ENCODE assay signal across 1 cellular context in the genomic region with DNA sequence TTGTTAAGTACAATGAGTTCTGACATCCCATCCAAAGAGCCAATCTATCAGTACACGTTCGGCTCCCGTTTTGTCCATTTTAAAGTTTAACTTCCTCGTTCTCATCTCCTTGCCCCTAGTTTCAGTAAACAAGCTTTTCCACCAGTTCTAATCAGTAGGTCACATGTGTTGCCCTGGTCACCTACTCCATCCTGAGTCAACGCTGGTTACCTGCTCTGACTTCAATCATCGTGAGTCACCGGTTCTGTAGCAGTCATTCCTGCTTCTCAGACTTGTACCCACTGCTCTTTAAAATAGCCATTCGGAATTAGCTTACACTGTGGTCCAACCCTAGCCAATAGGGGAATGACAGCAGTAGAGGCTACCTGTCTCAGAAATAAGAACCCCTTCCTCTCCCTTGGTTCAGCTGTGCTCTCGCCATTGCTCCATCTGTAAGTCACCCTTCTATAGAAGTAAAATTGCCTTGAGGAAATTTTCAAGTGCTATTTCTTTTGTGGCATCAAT.
TF ChIP-seq lines count a peak whose summit lies in the region.

No MANE protein-coding gene starts in this region.

TF ChIP-seq in HepG2, 621 proteins besides CTCF, POLR2A, EP300 and RAD21 (continued from another document and continues in another):
- TF ChIP-seq, protein P1, sequence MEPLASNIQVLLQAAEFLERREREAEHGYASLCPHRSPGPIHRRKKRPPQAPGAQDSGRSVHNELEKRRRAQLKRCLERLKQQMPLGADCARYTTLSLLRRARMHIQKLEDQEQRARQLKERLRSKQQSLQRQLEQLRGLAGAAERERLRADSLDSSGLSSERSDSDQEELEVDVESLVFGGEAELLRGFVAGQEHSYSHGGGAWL (CRISPR knock-in tag; IDR thresholded peaks at IDR 0.05), result no peak
- TF ChIP-seq NFE2L2 (IDR thresholded peaks at IDR 0.05; ENCODE audit: low read length) (peak; percentile 89), ZBTB38 (CRISPR knock-in tag; IDR thresholded peaks at IDR 0.05) (no peak), SMC3 (IDR thresholded peaks at IDR 0.05; ENCODE audit: low read length) (no peak; the same call in 1 of the 2 replicates), HMG20A (CRISPR knock-in tag; IDR thresholded peaks at IDR 0.05; ENCODE audit: borderline replicate concordance) (peak; percentile 85; the same call in 1 of the 2 replicates), TAF1 (CRISPR knock-in tag; IDR thresholded peaks at IDR 0.05) (peak; percentile 44; the same call in 1 of the 2 replicates), TBX3 (IDR thresholded peaks at IDR 0.05; ENCODE audit: borderline replicate concordance) (peak; percentile 55; the same call in 1 of the 2 replicates), KDM6A (CRISPR knock-in tag; IDR thresholded peaks at IDR 0.05; ENCODE audit: low read depth) (peak; percentile 56), MXI1 (IDR thresholded peaks at IDR 0.05; ENCODE audit: borderline replicate concordance, low read depth, low read length) (peak; percentile 86; the same call in 2 of the 3 replicates), NAIF1 (CRISPR knock-in tag; IDR thresholded peaks at IDR 0.05; ENCODE audit: borderline replicate concordance) (peak; percentile 11; the same call in 1 of the 2 replicates), ZNF652 (CRISPR knock-in tag; IDR thresholded peaks at IDR 0.05; ENCODE audit: borderline replicate concordance, low read depth) (no peak; the same call in 1 of the 2 replicates), GATA4 (IDR thresholded peaks at IDR 0.05; ENCODE audit: borderline replicate concordance, low read depth) (peak; percentile 62; the same call in 1 of the 2 replicates), HDAC6 (IDR thresholded peaks at IDR 0.05; ENCODE audit: low read depth, low read length) (no peak), SATB2 (CRISPR knock-in tag; IDR thresholded peaks at IDR 0.05) (0 out of 2 replicates have a peak, but pooled peaks have one; percentile 51), ELF1 (CRISPR knock-in tag; IDR thresholded peaks at IDR 0.05) (peak; percentile 75), FOXP1 (IDR thresholded peaks at IDR 0.05) (peak; percentile 73), FOXP1 (CRISPR knock-in tag; IDR thresholded peaks at IDR 0.05) (peak; percentile 85), SNRNP70 (IDR thresholded peaks at IDR 0.05; ENCODE audit: low read depth, low read length) (no peak), ZMAT3 (CRISPR knock-in tag; conservative IDR thresholded peaks at IDR 0.05) (no peak), CHCHD3 (CRISPR knock-in tag; IDR thresholded peaks at IDR 0.05) (no peak), ZNF143 (CRISPR knock-in tag; IDR thresholded peaks at IDR 0.05) (no peak), NCOA2 (CRISPR knock-in tag; IDR thresholded peaks at IDR 0.05) (peak; percentile 82), MAFF (IDR thresholded peaks at IDR 0.05; ENCODE audit: low read depth, low read length) (peak; percentile 54), RARA (CRISPR knock-in tag; IDR thresholded peaks at IDR 0.05) (peak; percentile 91), ZNF792 (CRISPR knock-in tag; IDR thresholded peaks at IDR 0.05) (peak; percentile 70; the same call in 1 of the 2 replicates), ZNF335 (CRISPR knock-in tag; IDR thresholded peaks at IDR 0.05) (peak; percentile 41; the same call in 1 of the 2 replicates), MTF1 (CRISPR knock-in tag; IDR thresholded peaks at IDR 0.05) (no peak), KLF11 (CRISPR knock-in tag; IDR thresholded peaks at IDR 0.05) (peak; percentile 75), KAT2B (IDR thresholded peaks at IDR 0.05; ENCODE audit: borderline replicate concordance, low read depth, low read length) (no peak)
- TF ChIP-seq, protein P2, sequence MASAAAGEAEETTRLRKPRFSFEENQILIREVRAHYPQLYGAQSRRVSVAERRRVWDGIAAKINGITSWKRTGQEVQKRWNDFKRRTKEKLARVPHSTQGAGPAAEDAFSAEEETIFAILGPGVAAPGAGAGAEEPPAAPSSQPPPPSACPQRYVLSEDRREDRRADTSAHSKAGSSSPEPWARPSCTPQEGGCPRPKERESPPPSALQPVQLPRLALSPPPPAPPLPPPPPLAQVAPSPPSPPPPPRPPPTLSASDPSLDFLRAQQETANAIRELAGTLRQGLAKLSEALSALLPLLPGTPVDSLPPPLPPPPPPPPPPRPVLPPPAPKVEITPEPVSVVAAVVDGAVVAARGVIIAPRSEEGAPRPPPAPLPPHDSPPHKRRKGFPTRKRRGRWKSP (CRISPR knock-in tag; IDR thresholded peaks at IDR 0.05), result peak; percentile 53; the same call in 1 of the 2 replicates
- TF ChIP-seq, protein P3, sequence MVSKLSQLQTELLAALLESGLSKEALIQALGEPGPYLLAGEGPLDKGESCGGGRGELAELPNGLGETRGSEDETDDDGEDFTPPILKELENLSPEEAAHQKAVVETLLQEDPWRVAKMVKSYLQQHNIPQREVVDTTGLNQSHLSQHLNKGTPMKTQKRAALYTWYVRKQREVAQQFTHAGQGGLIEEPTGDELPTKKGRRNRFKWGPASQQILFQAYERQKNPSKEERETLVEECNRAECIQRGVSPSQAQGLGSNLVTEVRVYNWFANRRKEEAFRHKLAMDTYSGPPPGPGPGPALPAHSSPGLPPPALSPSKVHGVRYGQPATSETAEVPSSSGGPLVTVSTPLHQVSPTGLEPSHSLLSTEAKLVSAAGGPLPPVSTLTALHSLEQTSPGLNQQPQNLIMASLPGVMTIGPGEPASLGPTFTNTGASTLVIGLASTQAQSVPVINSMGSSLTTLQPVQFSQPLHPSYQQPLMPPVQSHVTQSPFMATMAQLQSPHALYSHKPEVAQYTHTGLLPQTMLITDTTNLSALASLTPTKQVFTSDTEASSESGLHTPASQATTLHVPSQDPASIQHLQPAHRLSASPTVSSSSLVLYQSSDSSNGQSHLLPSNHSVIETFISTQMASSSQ (IDR thresholded peaks at IDR 0.05; ENCODE audit: low read depth), result peak; percentile 88
- TF ChIP-seq, protein P3 (CRISPR knock-in tag; IDR thresholded peaks at IDR 0.05; ENCODE audit: borderline replicate concordance), result peak; percentile 70; the same call in 1 of the 2 replicates
- TF ChIP-seq, protein P4, sequence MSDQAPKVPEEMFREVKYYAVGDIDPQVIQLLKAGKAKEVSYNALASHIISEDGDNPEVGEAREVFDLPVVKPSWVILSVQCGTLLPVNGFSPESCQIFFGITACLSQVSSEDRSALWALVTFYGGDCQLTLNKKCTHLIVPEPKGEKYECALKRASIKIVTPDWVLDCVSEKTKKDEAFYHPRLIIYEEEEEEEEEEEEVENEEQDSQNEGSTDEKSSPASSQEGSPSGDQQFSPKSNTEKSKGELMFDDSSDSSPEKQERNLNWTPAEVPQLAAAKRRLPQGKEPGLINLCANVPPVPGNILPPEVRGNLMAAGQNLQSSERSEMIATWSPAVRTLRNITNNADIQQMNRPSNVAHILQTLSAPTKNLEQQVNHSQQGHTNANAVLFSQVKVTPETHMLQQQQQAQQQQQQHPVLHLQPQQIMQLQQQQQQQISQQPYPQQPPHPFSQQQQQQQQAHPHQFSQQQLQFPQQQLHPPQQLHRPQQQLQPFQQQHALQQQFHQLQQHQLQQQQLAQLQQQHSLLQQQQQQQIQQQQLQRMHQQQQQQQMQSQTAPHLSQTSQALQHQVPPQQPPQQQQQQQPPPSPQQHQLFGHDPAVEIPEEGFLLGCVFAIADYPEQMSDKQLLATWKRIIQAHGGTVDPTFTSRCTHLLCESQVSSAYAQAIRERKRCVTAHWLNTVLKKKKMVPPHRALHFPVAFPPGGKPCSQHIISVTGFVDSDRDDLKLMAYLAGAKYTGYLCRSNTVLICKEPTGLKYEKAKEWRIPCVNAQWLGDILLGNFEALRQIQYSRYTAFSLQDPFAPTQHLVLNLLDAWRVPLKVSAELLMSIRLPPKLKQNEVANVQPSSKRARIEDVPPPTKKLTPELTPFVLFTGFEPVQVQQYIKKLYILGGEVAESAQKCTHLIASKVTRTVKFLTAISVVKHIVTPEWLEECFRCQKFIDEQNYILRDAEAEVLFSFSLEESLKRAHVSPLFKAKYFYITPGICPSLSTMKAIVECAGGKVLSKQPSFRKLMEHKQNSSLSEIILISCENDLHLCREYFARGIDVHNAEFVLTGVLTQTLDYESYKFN (CRISPR knock-in tag; conservative IDR thresholded peaks at IDR 0.05), result peak; percentile 84
- TF ChIP-seq, protein P5, sequence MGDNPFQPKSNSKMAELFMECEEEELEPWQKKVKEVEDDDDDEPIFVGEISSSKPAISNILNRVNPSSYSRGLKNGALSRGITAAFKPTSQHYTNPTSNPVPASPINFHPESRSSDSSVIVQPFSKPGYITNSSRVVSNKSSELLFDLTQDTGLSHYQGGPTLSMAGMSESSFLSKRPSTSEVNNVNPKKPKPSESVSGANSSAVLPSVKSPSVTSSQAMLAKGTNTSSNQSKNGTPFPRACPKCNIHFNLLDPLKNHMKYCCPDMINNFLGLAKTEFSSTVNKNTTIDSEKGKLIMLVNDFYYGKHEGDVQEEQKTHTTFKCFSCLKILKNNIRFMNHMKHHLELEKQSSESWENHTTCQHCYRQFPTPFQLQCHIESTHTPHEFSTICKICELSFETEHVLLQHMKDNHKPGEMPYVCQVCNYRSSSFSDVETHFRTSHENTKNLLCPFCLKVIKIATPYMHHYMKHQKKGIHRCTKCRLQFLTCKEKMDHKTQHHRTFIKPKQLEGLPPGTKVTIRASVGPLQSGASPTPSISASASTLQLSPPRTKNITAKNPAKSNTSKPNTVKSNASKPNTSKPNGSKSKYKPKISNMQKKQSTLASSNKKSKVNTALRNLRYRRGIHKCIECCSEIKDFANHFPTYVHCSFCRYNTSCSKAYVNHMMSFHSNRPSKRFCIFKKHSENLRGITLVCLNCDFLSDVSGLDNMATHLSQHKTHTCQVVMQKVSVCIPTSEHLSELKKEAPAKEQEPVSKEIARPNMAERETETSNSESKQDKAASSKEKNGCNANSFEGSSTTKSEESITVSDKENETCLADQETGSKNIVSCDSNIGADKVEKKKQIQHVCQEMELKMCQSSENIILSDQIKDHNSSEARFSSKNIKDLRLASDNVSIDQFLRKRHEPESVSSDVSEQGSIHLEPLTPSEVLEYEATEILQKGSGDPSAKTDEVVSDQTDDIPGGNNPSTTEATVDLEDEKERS (CRISPR knock-in tag; IDR thresholded peaks at IDR 0.05), result peak; percentile 7; the same call in 1 of the 2 replicates
- TF ChIP-seq, protein P6, sequence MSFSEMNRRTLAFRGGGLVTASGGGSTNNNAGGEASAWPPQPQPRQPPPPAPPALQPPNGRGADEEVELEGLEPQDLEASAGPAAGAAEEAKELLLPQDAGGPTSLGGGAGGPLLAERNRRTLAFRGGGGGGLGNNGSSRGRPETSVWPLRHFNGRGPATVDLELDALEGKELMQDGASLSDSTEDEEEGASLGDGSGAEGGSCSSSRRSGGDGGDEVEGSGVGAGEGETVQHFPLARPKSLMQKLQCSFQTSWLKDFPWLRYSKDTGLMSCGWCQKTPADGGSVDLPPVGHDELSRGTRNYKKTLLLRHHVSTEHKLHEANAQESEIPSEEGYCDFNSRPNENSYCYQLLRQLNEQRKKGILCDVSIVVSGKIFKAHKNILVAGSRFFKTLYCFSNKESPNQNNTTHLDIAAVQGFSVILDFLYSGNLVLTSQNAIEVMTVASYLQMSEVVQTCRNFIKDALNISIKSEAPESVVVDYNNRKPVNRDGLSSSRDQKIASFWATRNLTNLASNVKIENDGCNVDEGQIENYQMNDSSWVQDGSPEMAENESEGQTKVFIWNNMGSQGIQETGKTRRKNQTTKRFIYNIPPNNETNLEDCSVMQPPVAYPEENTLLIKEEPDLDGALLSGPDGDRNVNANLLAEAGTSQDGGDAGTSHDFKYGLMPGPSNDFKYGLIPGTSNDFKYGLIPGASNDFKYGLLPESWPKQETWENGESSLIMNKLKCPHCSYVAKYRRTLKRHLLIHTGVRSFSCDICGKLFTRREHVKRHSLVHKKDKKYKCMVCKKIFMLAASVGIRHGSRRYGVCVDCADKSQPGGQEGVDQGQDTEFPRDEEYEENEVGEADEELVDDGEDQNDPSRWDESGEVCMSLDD (CRISPR knock-in tag; IDR thresholded peaks at IDR 0.05; ENCODE audit: borderline replicate concordance), result peak; percentile 43; the same call in 1 of the 2 replicates
- TF ChIP-seq, protein P7, sequence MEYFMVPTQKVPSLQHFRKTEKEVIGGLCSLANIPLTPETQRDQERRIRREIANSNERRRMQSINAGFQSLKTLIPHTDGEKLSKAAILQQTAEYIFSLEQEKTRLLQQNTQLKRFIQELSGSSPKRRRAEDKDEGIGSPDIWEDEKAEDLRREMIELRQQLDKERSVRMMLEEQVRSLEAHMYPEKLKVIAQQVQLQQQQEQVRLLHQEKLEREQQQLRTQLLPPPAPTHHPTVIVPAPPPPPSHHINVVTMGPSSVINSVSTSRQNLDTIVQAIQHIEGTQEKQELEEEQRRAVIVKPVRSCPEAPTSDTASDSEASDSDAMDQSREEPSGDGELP (IDR thresholded peaks at IDR 0.05; ENCODE audit: borderline replicate concordance, low read depth), result peak; percentile 82; the same call in 1 of the 2 replicates
- TF ChIP-seq, protein P8, sequence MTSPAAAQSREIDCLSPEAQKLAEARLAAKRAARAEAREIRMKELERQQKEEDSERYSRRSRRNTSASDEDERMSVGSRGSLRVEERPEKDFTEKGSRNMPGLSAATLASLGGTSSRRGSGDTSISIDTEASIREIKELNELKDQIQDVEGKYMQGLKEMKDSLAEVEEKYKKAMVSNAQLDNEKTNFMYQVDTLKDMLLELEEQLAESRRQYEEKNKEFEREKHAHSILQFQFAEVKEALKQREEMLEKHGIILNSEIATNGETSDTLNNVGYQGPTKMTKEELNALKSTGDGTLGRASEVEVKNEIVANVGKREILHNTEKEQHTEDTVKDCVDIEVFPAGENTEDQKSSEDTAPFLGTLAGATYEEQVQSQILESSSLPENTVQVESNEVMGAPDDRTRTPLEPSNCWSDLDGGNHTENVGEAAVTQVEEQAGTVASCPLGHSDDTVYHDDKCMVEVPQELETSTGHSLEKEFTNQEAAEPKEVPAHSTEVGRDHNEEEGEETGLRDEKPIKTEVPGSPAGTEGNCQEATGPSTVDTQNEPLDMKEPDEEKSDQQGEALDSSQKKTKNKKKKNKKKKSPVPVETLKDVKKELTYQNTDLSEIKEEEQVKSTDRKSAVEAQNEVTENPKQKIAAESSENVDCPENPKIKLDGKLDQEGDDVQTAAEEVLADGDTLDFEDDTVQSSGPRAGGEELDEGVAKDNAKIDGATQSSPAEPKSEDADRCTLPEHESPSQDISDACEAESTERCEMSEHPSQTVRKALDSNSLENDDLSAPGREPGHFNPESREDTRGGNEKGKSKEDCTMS (CRISPR knock-in tag; conservative IDR thresholded peaks at IDR 0.05), result no peak
